2 cellular contexts compared by ENCODE assay signal in genomic region chr17:45968732-45969131, GRCh38.
TF ChIP-seq lines count a peak whose summit lies in the region.

No MANE protein-coding gene starts in this region.

TF ChIP-seq in HepG2, 621 proteins besides CTCF, POLR2A, EP300 and RAD21:
- TF ChIP-seq ZNF629 (CRISPR knock-in tag; conservative IDR thresholded peaks at IDR 0.05) (peak; percentile 78), AHDC1 (CRISPR knock-in tag; IDR thresholded peaks at IDR 0.05; ENCODE audit: borderline replicate concordance) (no peak)

TF ChIP-seq in K562, 482 proteins besides CTCF, POLR2A, EP300 and RAD21:
- peak; percentile 87 for TF ChIP-seq RBM25 (IDR thresholded peaks at IDR 0.05; ENCODE audit: low read depth, low read length, severe bottlenecking)
- 0 out of 2 replicates have a peak, but pooled peaks have one; percentile 11 for TF ChIP-seq BCOR (IDR thresholded peaks at IDR 0.05)
- no peak for TF ChIP-seq ZNF717 (CRISPR knock-in tag; IDR thresholded peaks at IDR 0.05)
